ENCODE assay signal across 8 cellular contexts in the genomic region with DNA sequence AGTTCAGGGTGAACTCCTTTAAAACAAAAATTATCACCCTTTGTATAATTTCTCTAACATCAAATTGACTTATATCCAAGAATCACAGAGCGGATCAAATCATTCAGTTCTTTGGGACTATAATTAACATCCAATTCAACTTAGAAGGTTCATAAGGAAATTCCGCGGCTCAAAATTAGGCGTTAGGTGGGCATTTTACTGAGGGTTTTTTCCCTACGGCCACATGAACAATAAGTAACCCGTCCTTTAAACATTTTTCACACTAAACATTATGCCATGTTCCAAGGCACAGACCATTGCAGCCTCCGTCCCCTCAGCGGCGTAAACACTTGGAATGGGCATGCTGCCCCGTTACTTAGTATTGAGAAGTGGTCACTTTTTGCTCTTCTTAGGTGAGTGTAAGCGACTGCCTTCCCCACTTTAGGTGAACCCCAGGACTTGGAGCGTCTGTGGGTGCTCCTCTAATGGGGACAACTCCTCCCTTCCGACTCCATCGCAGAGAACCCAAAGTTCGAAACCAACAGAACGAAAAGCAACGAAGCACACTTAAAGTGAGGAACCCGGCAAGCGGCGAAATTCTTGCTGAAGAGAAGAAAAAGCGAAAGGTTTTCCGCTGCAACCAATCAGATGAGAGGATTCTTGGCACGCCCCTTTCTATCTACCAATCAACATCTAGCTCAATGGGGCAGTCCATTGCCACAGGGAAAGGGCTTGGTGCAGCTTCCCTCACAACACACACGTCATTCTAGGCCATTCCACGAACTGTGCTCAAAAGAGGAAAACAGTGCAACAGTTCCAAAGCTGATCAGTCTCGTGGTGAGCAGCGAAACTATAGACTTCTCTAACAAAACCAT. TPM values are rescaled to one million over a fixed set of nuclear protein-coding genes. Genes with fewer than 3 reads are reported as not detected.
DNase-seq lines count a peak whose midpoint lies in the region; ATAC-seq and TF ChIP-seq lines count a peak whose summit lies in the region.

No MANE protein-coding gene starts in this region.

- H3K27me3 ChIP-seq in kidney epithelial cell (ENCODE audit: control insufficient read depth, insufficient read depth, low read length): no peaks in the 10 kb centered on the region

- DNase-seq in AG09319 (ENCODE audit: extremely low read depth, low read depth): peak; percentile 96
- peak; percentile 93 for DNase-seq in NCI-H226
- DNase-seq in activated CD4-positive, CD25-positive, alpha-beta regulatory T cell (lab: John Stamatoyannopoulos, UW): peak; percentile 53 to 69 (median 66)
- DNase-seq in chondrocyte (ENCODE audit: low spot score): no peak
- peak; percentile 92 for DNase-seq in kidney epithelial cell (ENCODE audit: low read depth)
- peak; percentile 77 to 79 for DNase-seq in stimulated activated CD4-positive, alpha-beta T cell treated with anti-CD3 and anti-CD28 coated beads, Interleukin-15, amount 100 ng/mL, for 48 hours (ENCODE audit: low read depth in 2 of 2)

- H3K27me3 Mint-ChIP-seq in chondrocyte (ENCODE audit: low read depth): peaks cover 10% of the 10 kb centered on the region

- H3K4me3 Mint-ChIP-seq in chondrocyte (ENCODE audit: unreplicated experiment): peak overlapping the region; percentile 87

- H3K4me1 Mint-ChIP-seq in chondrocyte (ENCODE audit: low read depth): peaks cover 33% of the 10 kb centered on the region

- TF ChIP-seq CTCF in AG09319 (IDR thresholded peaks at IDR 0.05; ENCODE audit: low read depth, low read length) (no peak), chondrocyte (IDR thresholded peaks at IDR 0.05) (no peak), kidney epithelial cell (IDR thresholded peaks at IDR 0.05; ENCODE audit: insufficient read depth, low read length, poor library complexity, severe bottlenecking) (no peak)

- H3K36me3 Mint-ChIP-seq in chondrocyte (ENCODE audit: low read depth): no peaks in the 10 kb centered on the region

- H3K9me3 Mint-ChIP-seq in chondrocyte (ENCODE audit: low read depth): no peaks in the 10 kb centered on the region

- H3K4me3 ChIP-seq in kidney epithelial cell (ENCODE audit: low read depth, low read length): peak overlapping the region; percentile 55

- ATAC-seq in GM19023 (IDR thresholded peaks at IDR 0.05; ENCODE audit: unreplicated experiment) (peak; percentile 68), HG03196 (IDR thresholded peaks at IDR 0.05; ENCODE audit: unreplicated experiment) (peak; percentile 69)

- H3K36me3 ChIP-seq in kidney epithelial cell (ENCODE audit: control insufficient read depth, insufficient read depth, low read length): no peaks in the 10 kb centered on the region

- peak overlapping the region; percentile 100 for H3K27ac Mint-ChIP-seq in chondrocyte (ENCODE audit: unreplicated experiment)

RNA-seq across cellular contexts. Expression of a gene that starts 0.9 kb away (rescaled TPM):
- total RNA-seq in chondrocyte: 34.1 to 36.8 TPM (median 35.2 TPM) in 3 replicates
- total RNA-seq in kidney epithelial cell: 37.4 and 42.9 TPM in 2 replicates
